ENCODE assay signal across 24 cellular contexts in the genomic region with DNA sequence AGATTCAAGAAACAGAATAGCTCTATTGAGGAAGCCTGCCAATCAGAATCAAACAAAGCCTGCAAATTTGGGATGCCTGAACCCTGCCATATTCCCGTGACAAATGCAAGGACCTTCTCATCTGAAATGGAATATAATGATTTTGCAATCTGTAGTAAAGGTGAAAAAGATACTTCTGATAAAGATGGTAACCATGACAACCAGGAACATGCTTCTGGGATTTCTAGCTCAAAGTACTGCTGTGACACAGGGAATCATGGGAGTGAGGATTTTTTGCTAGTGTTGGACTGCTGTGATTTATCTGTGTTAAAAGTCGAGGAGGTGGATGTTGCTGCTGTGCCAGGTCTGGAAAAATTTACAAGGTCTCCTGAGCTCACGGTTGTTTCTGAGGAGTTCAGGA.
"Had no signal": no experiment of that assay in that cellular context is flagged by ENCODE, and none has a peak within 500 bp of the region (broad histone marks: within the 10 kb centered on the region; RNA-seq: fewer than 3 reads in every experiment).

No MANE protein-coding gene starts in this region.

- H3K4me3 ChIP-seq: right atrium auricular region, suprapubic skin, tibial nerve had no signal

- H3K9me3 ChIP-seq: right atrium auricular region, suprapubic skin, tibial nerve had no signal

- H3K4me3 Mint-ChIP-seq: activated CD4-positive, alpha-beta T cell treated with anti-CD3 and anti-CD28 coated beads for 36 hours; activated CD8-positive, alpha-beta memory T cell treated with anti-CD3 and anti-CD28 coated beads, Interleukin-2, amount 10 ng/mL, durations not matched to agents 7 days and 5 days; activated CD8-positive, alpha-beta T cell treated with anti-CD3 and anti-CD28 coated beads, Interleukin-2, amount 10 ng/mL, durations not matched to agents 7 days and 5 days; effector memory CD8-positive, alpha-beta T cell; immature natural killer cell; naive thymus-derived CD4-positive, alpha-beta T cell; neural crest cell had no signal

- H3K27ac Mint-ChIP-seq: activated CD4-positive, alpha-beta T cell treated with anti-CD3 and anti-CD28 coated beads for 36 hours; activated CD8-positive, alpha-beta memory T cell treated with anti-CD3 and anti-CD28 coated beads, Interleukin-2, amount 10 ng/mL, durations not matched to agents 7 days and 5 days; activated CD8-positive, alpha-beta T cell treated with anti-CD3 and anti-CD28 coated beads, Interleukin-2, amount 10 ng/mL, durations not matched to agents 7 days and 5 days; activated naive CD4-positive, alpha-beta T cell treated with anti-CD3 and anti-CD28 coated beads, Interleukin-2, amount 50 U/mL, for 72 hours; activated T-helper 2 cell treated with anti-CD3 and anti-CD28 coated beads, Interferon-gamma antibody, Interleukin-2, Interleukin-4, amounts not matched to agents 10 μg/mL and 5 μg/mL and 100 μg/mL, durations not matched to agents 14 hours and 24 hours and 36 hours; effector memory CD8-positive, alpha-beta T cell; naive thymus-derived CD4-positive, alpha-beta T cell had no signal

- H2AFZ ChIP-seq: parathyroid adenoma had no signal

- H3K27me3 Mint-ChIP-seq: activated CD4-positive, alpha-beta T cell treated with anti-CD3 and anti-CD28 coated beads for 36 hours; activated CD8-positive, alpha-beta memory T cell treated with anti-CD3 and anti-CD28 coated beads, Interleukin-2, amount 10 ng/mL, durations not matched to agents 7 days and 5 days; effector memory CD8-positive, alpha-beta T cell; naive thymus-derived CD4-positive, alpha-beta T cell had no signal

- H3K4me1 ChIP-seq: parathyroid adenoma, right atrium auricular region, suprapubic skin, tibial nerve had no signal

- H3K9me3 Mint-ChIP-seq: activated naive CD4-positive, alpha-beta T cell treated with anti-CD3 and anti-CD28 coated beads, Interleukin-2, amount 50 U/mL, for 72 hours; activated T-helper 2 cell treated with anti-CD3 and anti-CD28 coated beads, Interferon-gamma antibody, Interleukin-2, Interleukin-4, amounts not matched to agents 10 μg/mL and 5 μg/mL and 100 μg/mL, durations not matched to agents 14 hours and 24 hours and 36 hours; effector memory CD8-positive, alpha-beta T cell; immature natural killer cell; neural crest cell had no signal

- H3K36me3 ChIP-seq: right atrium auricular region had no signal

- DNase-seq: activated CD4-positive, alpha-beta T cell treated with anti-CD3 and anti-CD28 coated beads for 36 hours; activated CD4-positive, CD25-positive, alpha-beta regulatory T cell; activated CD8-positive, alpha-beta memory T cell treated with anti-CD3 and anti-CD28 coated beads, Interleukin-2, amount 10 ng/mL, durations not matched to agents 7 days and 5 days; activated CD8-positive, alpha-beta T cell treated with anti-CD3 and anti-CD28 coated beads, Interleukin-2, amount 10 ng/mL, durations not matched to agents 7 days and 5 days; activated T-cell treated with anti-CD3 and anti-CD28 coated beads, Interleukin-2, amount 50 U/mL, for 48 hours; anterior cingulate cortex; cortex of kidney; effector memory CD8-positive, alpha-beta T cell; immature natural killer cell; kidney; left colon; midbrain; naive thymus-derived CD4-positive, alpha-beta T cell; occipital lobe; stimulated activated CD4-positive, alpha-beta T cell treated with anti-CD3 and anti-CD28 coated beads, Interleukin-15, amount 100 ng/mL, for 24 hours; stimulated activated CD4-positive, alpha-beta T cell treated with anti-CD3 and anti-CD28 coated beads, Interleukin-2, amount 100 ng/mL, for 24 hours; stimulated activated naive CD4-positive, alpha-beta T cell had no signal

- H3K27ac ChIP-seq: parathyroid adenoma, right atrium auricular region, suprapubic skin, tibial nerve had no signal
